10 cellular contexts compared by ENCODE assay signal in genomic region chr18:9108911-9109310, GRCh38. TPM values are rescaled to one million over a fixed set of nuclear protein-coding genes. Genes with fewer than 3 reads are reported as not detected.
A peak's percentile ranks its signal among the peaks of the same experiment; 100 is the strongest.
DNase-seq lines count a peak whose midpoint lies in the region; ATAC-seq and TF ChIP-seq lines count a peak whose summit lies in the region.
"Had no signal": no experiment of that assay in that cellular context is flagged by ENCODE, and none has a peak within 500 bp of the region (broad histone marks: within the 10 kb centered on the region; RNA-seq: fewer than 3 reads in every experiment).

No MANE protein-coding gene starts in this region.

- no peak for TF ChIP-seq EP300 in stomach (IDR thresholded peaks at IDR 0.05)

- H3K27me3 ChIP-seq in stomach = no peaks in the 10 kb centered on the region

- no peak overlapping the region for H3K4me3 ChIP-seq in stomach

- peaks cover 33 to 53% of the 10 kb centered on the region in 2 donors for H3K36me3 Mint-ChIP-seq in activated T-cell treated with anti-CD3 and anti-CD28 coated beads, Interleukin-2, amount 50 U/mL, for 72 hours (ENCODE audit: insufficient read depth in 2 of 2)
- peaks cover 83% of the 10 kb centered on the region for H3K36me3 Mint-ChIP-seq in activated CD4-positive, alpha-beta memory T cell treated with anti-CD3 and anti-CD28 coated beads for 36 hours
- no peaks in the 10 kb centered on the region for H3K36me3 Mint-ChIP-seq in glutamatergic neuron (ENCODE audit: unreplicated experiment)
- H3K36me3 Mint-ChIP-seq: naive B cell had no signal

- H3K4me1 Mint-ChIP-seq in activated T-cell treated with anti-CD3 and anti-CD28 coated beads, Interleukin-2, amount 50 U/mL, for 72 hours (ENCODE audit: low read depth) = peaks cover 100% of the 10 kb centered on the region
- peaks cover 79% of the 10 kb centered on the region for H3K4me1 Mint-ChIP-seq in activated CD4-positive, alpha-beta memory T cell treated with anti-CD3 and anti-CD28 coated beads for 36 hours (ENCODE audit: low read depth)
- peaks cover 48% of the 10 kb centered on the region for H3K4me1 Mint-ChIP-seq in glutamatergic neuron (ENCODE audit: low read depth, unreplicated experiment)

- peak overlapping the region; percentile 96 to 100 for H3K4me3 Mint-ChIP-seq in activated T-cell treated with anti-CD3 and anti-CD28 coated beads, Interleukin-2, amount 50 U/mL, for 72 hours
- H3K4me3 Mint-ChIP-seq in activated CD4-positive, alpha-beta memory T cell treated with anti-CD3 and anti-CD28 coated beads for 36 hours = peak overlapping the region; percentile 90
- H3K4me3 Mint-ChIP-seq in glutamatergic neuron (ENCODE audit: unreplicated experiment) = no peak overlapping the region

- POLR2A ChIA-PET in activated CD4-positive, alpha-beta memory T cell treated with anti-CD3 and anti-CD28 coated beads for 36 hours (lab: Charles Lee) = interaction anchor here (0.7 to 8.4 kb wide), 11 partner anchors 9 to 84 kb away, joined by 3 to 95 read pairs (median 10); partner anchors contain the start of gene ANKRD12

- peak overlapping the region; percentile 100 for H3K27ac Mint-ChIP-seq in activated T-cell treated with anti-CD3 and anti-CD28 coated beads, Interleukin-2, amount 50 U/mL, for 72 hours
- H3K27ac Mint-ChIP-seq in activated CD4-positive, alpha-beta memory T cell treated with anti-CD3 and anti-CD28 coated beads for 36 hours = peak overlapping the region; percentile 75
- peak overlapping the region; percentile 6 for H3K27ac Mint-ChIP-seq in glutamatergic neuron (ENCODE audit: unreplicated experiment)

- CTCF ChIA-PET in activated CD4-positive, alpha-beta memory T cell treated with anti-CD3 and anti-CD28 coated beads for 36 hours (lab: Charles Lee) = interaction anchor here (0.7 to 1.7 kb wide), 4 partner anchors 10 to 36 kb away, joined by 3 to 6 read pairs (median 4); no protein-coding TSS in a partner anchor

- H3K27ac ChIP-seq in stomach = peak overlapping the region in 4 of 5 donors; percentile 12 to 72 (median 64)

- H3K36me3 ChIP-seq in stomach = no peaks in the 10 kb centered on the region

- TF ChIP-seq POLR2A in stomach (IDR thresholded peaks at IDR 0.05) = no peak

- WGBS in stomach, 5 donors = 76 to 91% (median 84%) methylated on average over 2 of the region's 2 CpGs

- H3K9me3 ChIP-seq in stomach = no peaks in the 10 kb centered on the region

- TF ChIP-seq CTCF in glutamatergic neuron (IDR thresholded peaks at IDR 0.05; ENCODE audit: partially characterized antibody, unreplicated experiment) (no peak), stomach (IDR thresholded peaks at IDR 0.05) (no peak)

- H3K27me3 Mint-ChIP-seq in activated T-cell treated with anti-CD3 and anti-CD28 coated beads, Interleukin-2, amount 50 U/mL, for 72 hours (ENCODE audit: low read depth) = no peaks in the 10 kb centered on the region
- no peaks in the 10 kb centered on the region for H3K27me3 Mint-ChIP-seq in activated CD4-positive, alpha-beta memory T cell treated with anti-CD3 and anti-CD28 coated beads for 36 hours
- no peaks in the 10 kb centered on the region for H3K27me3 Mint-ChIP-seq in glutamatergic neuron (ENCODE audit: unreplicated experiment)
- H3K27me3 Mint-ChIP-seq: naive B cell had no signal

- no peak for DNase-seq in activated T-cell treated with anti-CD3 and anti-CD28 coated beads, Interleukin-2, amount 50 U/mL, for 72 hours
- DNase-seq in activated T-cell treated with anti-CD3 and anti-CD28 coated beads, Interleukin-2, amount 50 U/mL, for 48 hours = no peak
- DNase-seq in activated CD4-positive, alpha-beta memory T cell treated with anti-CD3 and anti-CD28 coated beads for 36 hours = no peak
- DNase-seq in glutamatergic neuron (no peak), stomach (no peak), NCI-H2227 treated with DMSO at 0.1 percent for 48 hours (lab: John Stamatoyannopoulos, UW) (no peak), NCI-H748 (lab: John Stamatoyannopoulos, UW; ENCODE audit: unreplicated experiment) (no peak), 8988T (no peak)
- DNase-seq: Karpas-422, naive B cell had no signal

- H3K9me3 Mint-ChIP-seq in activated T-cell treated with anti-CD3 and anti-CD28 coated beads, Interleukin-2, amount 50 U/mL, for 72 hours = no peaks in the 10 kb centered on the region
- H3K9me3 Mint-ChIP-seq in activated CD4-positive, alpha-beta memory T cell treated with anti-CD3 and anti-CD28 coated beads for 36 hours = no peaks in the 10 kb centered on the region
- no peaks in the 10 kb centered on the region for H3K9me3 Mint-ChIP-seq in glutamatergic neuron (ENCODE audit: unreplicated experiment)
- H3K9me3 Mint-ChIP-seq: naive B cell had no signal

- peak; percentile 34 to 40 for ATAC-seq in activated T-cell treated with anti-CD3 and anti-CD28 coated beads, Interleukin-2, amount 50 U/mL, for 72 hours (replicated peaks in 1 of 2)

- intact Hi-C loops in activated CD4-positive, alpha-beta memory T cell treated with anti-CD3 and anti-CD28 coated beads for 36 hours (cut with micrococcal nuclease) = no loop called here
- intact Hi-C loops in stomach (cut with DNase I; ENCODE audit: low total_unique reads) = no loop called here

- peaks cover 80 to 100% (median 89%) of the 10 kb centered on the region in 4 donors for H3K4me1 ChIP-seq in stomach

RNA-seq across cellular contexts. Expression of gene NDUFV2, which starts 6.4 kb away (rescaled TPM):
- total RNA-seq in activated T-cell treated with anti-CD3 and anti-CD28 coated beads, Interleukin-2, amount 50 U/mL, for 72 hours = 100 to 1,000 TPM; 394 to 497 TPM
- 100 to 1,000 TPM; 535 to 552 TPM for total RNA-seq in activated CD4-positive, alpha-beta memory T cell treated with anti-CD3 and anti-CD28 coated beads for 36 hours
- total RNA-seq in glutamatergic neuron (ENCODE audit: unreplicated experiment) (133 TPM), stomach (100 to 1,000 TPM in 2 of 5 donors, 10 to 100 TPM in 3; 69.4 to 251 (median 98.2) TPM)
- polyA plus RNA-seq in stomach = 100 to 1,000 TPM; 214 to 283 (median 222) TPM

RNA-seq across cellular contexts. Expression of gene ANKRD12, which starts 27.7 kb away (rescaled TPM):
- total RNA-seq in activated T-cell treated with anti-CD3 and anti-CD28 coated beads, Interleukin-2, amount 50 U/mL, for 72 hours = 100 to 1,000 TPM in 1 of 2 donors, 10 to 100 TPM in 1; 84.4 to 123 TPM
- 10 to 100 TPM; 77.8 to 83.9 TPM for total RNA-seq in activated CD4-positive, alpha-beta memory T cell treated with anti-CD3 and anti-CD28 coated beads for 36 hours
- total RNA-seq in glutamatergic neuron (ENCODE audit: unreplicated experiment) (41.6 TPM), stomach (10 to 100 TPM; 19.1 to 54.5 (median 49.6) TPM)
- 10 to 100 TPM in 2 of 3 donors, 1 to 10 TPM in 1; 10.0 to 85.5 (median 14.0) TPM for polyA plus RNA-seq in stomach

Comparison
In these comparisons a context has a peak if more than half of its experiments do, and no peak if none do; other contexts are left out.
1. H3K27ac Mint-ChIP-seq: peak in every context shown above with its lines; median percentile 100 in activated T-cell treated with anti-CD3 and anti-CD28 coated beads, Interleukin-2, amount 50 U/mL, for 72 hours; 75 in activated CD4-positive, alpha-beta memory T cell treated with anti-CD3 and anti-CD28 coated beads for 36 hours; 6 in glutamatergic neuron.